In genomic region chr2:178553047-178553446, GRCh38 we compare ENCODE assay signal across 13 cellular contexts.
A peak's percentile ranks its signal among the peaks of the same experiment; 100 is the strongest.
DNase-seq lines count a peak whose midpoint lies in the region; ATAC-seq, FAIRE-seq and TF ChIP-seq lines count a peak whose summit lies in the region.
"Had no signal": no experiment of that assay in that cellular context is flagged by ENCODE, and none has a peak within 500 bp of the region (broad histone marks: within the 10 kb centered on the region; RNA-seq: fewer than 3 reads in every experiment).

No MANE protein-coding gene starts in this region.

- in situ Hi-C loops in Caki2 (cut with HindIII; ENCODE audit: low pct_unique_long_range_greater_than_20kb, low sequenced_read_pairs): no loop called here
- in situ Hi-C loops in Panc1 (cut with HindIII; ENCODE audit: low pct_unique_long_range_greater_than_20kb, low sequenced_read_pairs): no loop called here
- in situ Hi-C loops in G401 (cut with HindIII; ENCODE audit: low sequenced_read_pairs): no loop called here

- DNase-seq in Caki2 (ENCODE audit: low read depth) (peak; percentile 46), Panc1 (ENCODE audit: low read depth, low spot score) (peak; percentile 18), endothelial cell of umbilical vein (ENCODE audit: low read depth, low spot score) (peak; percentile 16), non-pigmented ciliary epithelial cell (ENCODE audit: low read depth) (peak; percentile 55), BE2C (no peak), G401 (ENCODE audit: low spot score) (no peak), DMS 273 treated with DMSO at 0.1 percent for 48 hours (lab: John Stamatoyannopoulos, UW) (no peak)
- DNase-seq: activated CD8-positive, alpha-beta memory T cell treated with anti-CD3 and anti-CD28 coated beads, Interleukin-2, amount 50 U/mL, for 4 hours; DMS153; left lung had no signal

- H2AFZ ChIP-seq in endothelial cell of umbilical vein (ENCODE audit: low read depth, low read length): no peak overlapping the region

- BruUV-seq in Panc1 (replicated peaks; lab: Mats Ljungman, UMichigan) (no TSS peak), endothelial cell of umbilical vein (replicated peaks; lab: Mats Ljungman, UMichigan) (no TSS peak)

- no peaks in the 10 kb centered on the region for H4K20me1 ChIP-seq in endothelial cell of umbilical vein (replicated peaks; ENCODE audit: control insufficient read depth, extremely low read depth, insufficient read depth, low read length)

- TF ChIP-seq CTCF in Panc1 (IDR thresholded peaks at IDR 0.05) (no peak), endothelial cell of umbilical vein (IDR thresholded peaks at IDR 0.05; ENCODE audit: extremely low read depth in 1 of 2, insufficient read depth in 1 of 2, low read depth in 1 of 2, low read length in 2 of 2) (no peak), BE2C (IDR thresholded peaks at IDR 0.05; ENCODE audit: low read depth, low read length) (no peak)

- H3K79me2 ChIP-seq in endothelial cell of umbilical vein (ENCODE audit: control insufficient read depth, insufficient read depth, low read length): no peaks in the 10 kb centered on the region

- no peaks in the 10 kb centered on the region for H3K9me1 ChIP-seq in endothelial cell of umbilical vein (replicated peaks; ENCODE audit: control insufficient read depth, extremely low read depth, insufficient read depth, low read length)

- intact Hi-C loops in Panc1 (cut with micrococcal nuclease; ENCODE audit: unreplicated experiment) (no loop called here), endothelial cell of umbilical vein (cut with micrococcal nuclease) (no loop called here)

- H3K4me1 ChIP-seq in Panc1 (ENCODE audit: control insufficient read depth, insufficient read depth, low read length): no peaks in the 10 kb centered on the region
- no peaks in the 10 kb centered on the region for H3K4me1 ChIP-seq in endothelial cell of umbilical vein (ENCODE audit: control insufficient read depth, extremely low read depth, insufficient read depth, low read length)
- no peaks in the 10 kb centered on the region for H3K4me1 ChIP-seq in BE2C
- H3K4me1 ChIP-seq: left lung had no signal

- no peak for ATAC-seq in Panc1
- no peak for ATAC-seq in GM21786 (IDR thresholded peaks at IDR 0.05; ENCODE audit: unreplicated experiment)
- ATAC-seq: left lung; Right ventricle myocardium inferior; stimulated activated effector memory CD8-positive, alpha-beta T cell treated with anti-CD3 and anti-CD28 coated beads, Interleukin-12 subunit alpha, Interleukin-12 subunit beta, amount 100 ng/mL, for 72 hours had no signal

- H3K4me2 ChIP-seq in endothelial cell of umbilical vein (ENCODE audit: insufficient read depth, low read length): no peak overlapping the region

- dilution Hi-C loops in endothelial cell of umbilical vein (cut with MboI; ENCODE audit: extremely low pct_ligation_motif_present, low sequenced_read_pairs): no loop called here

- H3K9ac ChIP-seq in endothelial cell of umbilical vein (replicated peaks; ENCODE audit: extremely low read depth, insufficient read depth, low read length): no peak overlapping the region

- H3K36me3 ChIP-seq in Panc1 (ENCODE audit: control insufficient read depth, insufficient read depth, low read length) (no peaks in the 10 kb centered on the region), endothelial cell of umbilical vein (ENCODE audit: control insufficient read depth in 2 of 2, extremely low read depth in 1 of 2, insufficient read depth in 2 of 2, low read length in 2 of 2) (no peaks in the 10 kb centered on the region), BE2C (no peaks in the 10 kb centered on the region)

- no peak for TF ChIP-seq POLR2A in endothelial cell of umbilical vein (IDR thresholded peaks at IDR 0.05; ENCODE audit: low read depth, low read length)

- CTCF ChIA-PET in Panc1 (lab: Charles Lee) (no interaction called here), endothelial cell of umbilical vein (lab: Charles Lee) (no interaction called here)

- H3K27ac ChIP-seq in Panc1 (ENCODE audit: low read length): no peak overlapping the region
- no peak overlapping the region for H3K27ac ChIP-seq in endothelial cell of umbilical vein (ENCODE audit: insufficient read depth, low read depth, low read length)
- H3K27ac ChIP-seq: left lung had no signal

- POLR2A ChIA-PET in Panc1 (lab: Charles Lee) (no interaction called here), endothelial cell of umbilical vein (lab: Charles Lee) (no interaction called here)

- H3K4me3 ChIP-seq in Panc1 (ENCODE audit: low read depth in 2 of 2, low read length in 2 of 2) (no peak overlapping the region), endothelial cell of umbilical vein (replicated peaks in 1 of 3; ENCODE audit: insufficient read depth in 1 of 3, low read depth in 1 of 3, low read length in 3 of 3) (no peak overlapping the region), BE2C (ENCODE audit: low read depth, low read length) (no peak overlapping the region)
- H3K4me3 ChIP-seq: left lung had no signal

- no peaks in the 10 kb centered on the region for H3K27me3 ChIP-seq in Panc1 (ENCODE audit: control insufficient read depth, insufficient read depth, low read length)
- H3K27me3 ChIP-seq in endothelial cell of umbilical vein (ENCODE audit: control insufficient read depth in 2 of 2, insufficient read depth in 2 of 2, low read length in 2 of 2): no peaks in the 10 kb centered on the region
- no peaks in the 10 kb centered on the region for H3K27me3 ChIP-seq in BE2C
- H3K27me3 ChIP-seq: left lung had no signal

- FAIRE-seq in endothelial cell of umbilical vein (lab: Jason Lieb, UNC): no peak

- H3K9me3 ChIP-seq in Panc1 (ENCODE audit: control insufficient read depth, insufficient read depth, low read depth, low read length) (no peaks in the 10 kb centered on the region), endothelial cell of umbilical vein (replicated peaks; ENCODE audit: control insufficient read depth, insufficient read depth, low read length) (no peaks in the 10 kb centered on the region), BE2C (no peaks in the 10 kb centered on the region)
- H3K9me3 ChIP-seq: left lung had no signal

TF ChIP-seq in endothelial cell of umbilical vein, 7 proteins besides CTCF, POLR2A, EP300 and RAD21:
- TF ChIP-seq FOS (IDR thresholded peaks at IDR 0.05; ENCODE audit: borderline replicate concordance, insufficient read depth, low read length): peak; percentile 60
- no peak for TF ChIP-seq GATA2 (IDR thresholded peaks at IDR 0.05; ENCODE audit: insufficient read depth, insufficient read length, low read depth, low read length)

Comparison
In these comparisons a context has a peak if more than half of its experiments do, and no peak if none do; other contexts are left out.
1. DNase-seq: peak in Caki2 (single experiment), Panc1 (single experiment), endothelial cell of umbilical vein (single experiment) and non-pigmented ciliary epithelial cell (single experiment); none in BE2C (single experiment), G401 (single experiment) and DMS 273 treated with DMSO at 0.1 percent for 48 hours (single experiment).